In genomic region chr17:67133161-67133560, GRCh38 we compare ENCODE assay signal across 17 cellular contexts.
DNase-seq lines count a peak whose midpoint lies in the region; ATAC-seq lines count a peak whose summit lies in the region.
"Had no signal": no experiment of that assay in that cellular context is flagged by ENCODE, and none has a peak within 500 bp of the region (broad histone marks: within the 10 kb centered on the region; RNA-seq: fewer than 3 reads in every experiment).

No MANE protein-coding gene starts in this region.

- peaks cover 28% of the 10 kb centered on the region for H3K4me1 ChIP-seq in Karpas-422 (ENCODE audit: low read length)

- H3K27ac ChIP-seq in Karpas-422 (ENCODE audit: low read length): peak overlapping the region; percentile 28; the same call in 1 of the 2 replicates
- H3K27ac ChIP-seq: BLaER1 treated with 17β-estradiol and CSF1 and Interleukin-3, amounts not matched to agents 10 nM and 100 nM had no signal

- ATAC-seq in effector memory CD8-positive, alpha-beta T cell (replicated peaks): no peak
- ATAC-seq in HG03045 (IDR thresholded peaks at IDR 0.05; ENCODE audit: unreplicated experiment): no peak
- ATAC-seq: GM12878 had no signal

- H3K9me2 ChIP-seq in Karpas-422 (replicated peaks; ENCODE audit: insufficient read depth, low read length): no peaks in the 10 kb centered on the region

- no peak overlapping the region for H3K4me3 ChIP-seq in Karpas-422 (ENCODE audit: low read length)
- H3K4me3 ChIP-seq: BLaER1 treated with 17β-estradiol and CSF1 and Interleukin-3, amounts not matched to agents 10 nM and 100 nM; GM12878; HAP-1 had no signal

- H3K4me2 ChIP-seq in Karpas-422 (ENCODE audit: low read depth, low read length, poor library complexity, severe bottlenecking): peak overlapping the region; percentile 36
- H3K4me2 ChIP-seq: BLaER1 treated with 17β-estradiol and CSF1 and Interleukin-3, amounts not matched to agents 10 nM and 100 nM had no signal

- DNase-seq in activated T-cell treated with anti-CD3 and anti-CD28 coated beads, Interleukin-2, amount 50 U/mL, for 24 hours: no peak
- no peak for DNase-seq in activated T-cell treated with anti-CD3 and anti-CD28 coated beads, Interleukin-2, amount 50 U/mL, for 48 hours
- no peak for DNase-seq in Karpas-422
- DNase-seq in kidney tubule cell (ENCODE audit: low spot score): peak; percentile 37
- no peak for DNase-seq in effector memory CD8-positive, alpha-beta T cell
- no peak for DNase-seq in hepatic stellate cell (ENCODE audit: low spot score)
- DNase-seq: 8988T; CD4-positive, CD25-positive, alpha-beta regulatory T cell; CD8-positive, alpha-beta memory T cell; DMS 273 treated with DMSO at 0.1 percent for 48 hours; DND-41; EL had no signal

- H3K36me3 ChIP-seq in Karpas-422 (ENCODE audit: insufficient read depth, low read length): peaks cover 22% of the 10 kb centered on the region; the same call in 1 of the 2 replicates

- H3K4me1 Mint-ChIP-seq in activated T-cell treated with anti-CD3 and anti-CD28 coated beads, Interleukin-2, amount 50 U/mL, for 24 hours (ENCODE audit: low read depth): peaks cover 4% of the 10 kb centered on the region
- H3K4me1 Mint-ChIP-seq in effector memory CD8-positive, alpha-beta T cell (ENCODE audit: low read depth in 2 of 2): peaks cover 6 to 14% of the 10 kb centered on the region in 2 donors
- H3K4me1 Mint-ChIP-seq: B cell had no signal

- no peak overlapping the region for H3K4me3 Mint-ChIP-seq in activated T-cell treated with anti-CD3 and anti-CD28 coated beads, Interleukin-2, amount 50 U/mL, for 24 hours
- H3K4me3 Mint-ChIP-seq in effector memory CD8-positive, alpha-beta T cell: no peak overlapping the region
- H3K4me3 Mint-ChIP-seq: B cell; CD4-positive, CD25-positive, alpha-beta regulatory T cell; CD8-positive, alpha-beta memory T cell had no signal

- peak overlapping the region; percentile 40 for H3K27ac Mint-ChIP-seq in activated T-cell treated with anti-CD3 and anti-CD28 coated beads, Interleukin-2, amount 50 U/mL, for 24 hours
- no peak overlapping the region for H3K27ac Mint-ChIP-seq in effector memory CD8-positive, alpha-beta T cell
- H3K27ac Mint-ChIP-seq: B cell had no signal

- H2AFZ ChIP-seq in Karpas-422 (ENCODE audit: low read length): no peak overlapping the region

- H4K20me1 ChIP-seq in Karpas-422 (ENCODE audit: insufficient read depth, low read depth, low read length): no peaks in the 10 kb centered on the region

- H3K36me3 Mint-ChIP-seq in activated T-cell treated with anti-CD3 and anti-CD28 coated beads, Interleukin-2, amount 50 U/mL, for 24 hours (ENCODE audit: low read depth): peaks cover 61% of the 10 kb centered on the region
- peaks cover 35% of the 10 kb centered on the region for H3K36me3 Mint-ChIP-seq in effector memory CD8-positive, alpha-beta T cell (ENCODE audit: insufficient read depth)

- H3K79me2 ChIP-seq in Karpas-422 (ENCODE audit: low read length): peaks cover 21% of the 10 kb centered on the region

- H3K9ac ChIP-seq in Karpas-422 (ENCODE audit: low read length): no peak overlapping the region
- H3K9ac ChIP-seq: BLaER1 treated with 17β-estradiol and CSF1 and Interleukin-3, amounts not matched to agents 10 nM and 100 nM had no signal

- H3K27me3 ChIP-seq in Karpas-422 (ENCODE audit: low read length): no peaks in the 10 kb centered on the region
- H3K27me3 ChIP-seq: BLaER1 treated with 17β-estradiol and CSF1 and Interleukin-3, amounts not matched to agents 10 nM and 100 nM had no signal

- H3K9me3 Mint-ChIP-seq in activated T-cell treated with anti-CD3 and anti-CD28 coated beads, Interleukin-2, amount 50 U/mL, for 24 hours: no peaks in the 10 kb centered on the region
- H3K9me3 Mint-ChIP-seq in effector memory CD8-positive, alpha-beta T cell: no peaks in the 10 kb centered on the region
- H3K9me3 Mint-ChIP-seq: CD4-positive, CD25-positive, alpha-beta regulatory T cell; CD8-positive, alpha-beta memory T cell had no signal

- H3K9me3 ChIP-seq in Karpas-422 (ENCODE audit: low read length): no peaks in the 10 kb centered on the region
- H3K9me3 ChIP-seq: BLaER1 treated with 17β-estradiol and CSF1 and Interleukin-3, amounts not matched to agents 10 nM and 100 nM; HAP-1 had no signal

- no peaks in the 10 kb centered on the region for H3K27me3 Mint-ChIP-seq in activated T-cell treated with anti-CD3 and anti-CD28 coated beads, Interleukin-2, amount 50 U/mL, for 24 hours
- no peaks in the 10 kb centered on the region for H3K27me3 Mint-ChIP-seq in effector memory CD8-positive, alpha-beta T cell
- H3K27me3 Mint-ChIP-seq: B cell; CD4-positive, CD25-positive, alpha-beta regulatory T cell; CD8-positive, alpha-beta memory T cell had no signal
